Comparison of ENCODE assay signal across 22 cellular contexts in the genomic region with DNA sequence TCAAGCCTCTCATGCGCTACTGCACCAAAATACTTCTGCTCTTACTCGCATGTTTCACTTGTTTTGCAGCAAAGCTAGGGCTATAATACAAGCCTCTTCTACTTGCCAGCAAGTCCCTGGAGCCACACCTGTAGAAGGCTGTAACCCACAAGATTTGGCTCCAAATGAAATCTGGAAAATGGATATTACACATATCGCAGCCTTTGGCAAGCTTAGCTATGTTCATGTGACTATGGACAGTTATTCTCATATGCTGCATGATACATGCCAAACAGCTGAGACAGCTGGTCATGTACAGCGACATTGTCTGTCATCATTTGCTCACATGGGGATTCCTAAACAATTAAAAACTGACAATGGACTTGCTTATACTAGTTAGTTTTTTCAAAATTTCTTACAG.
A peak's percentile ranks its signal among the peaks of the same experiment; 100 is the strongest.
DNase-seq lines count a peak whose midpoint lies in the region; TF ChIP-seq lines count a peak whose summit lies in the region.
"Had no signal": no experiment of that assay in that cellular context is flagged by ENCODE, and none has a peak within 500 bp of the region (broad histone marks: within the 10 kb centered on the region; RNA-seq: fewer than 3 reads in every experiment).

No MANE protein-coding gene starts in this region.

- H3K4me1 ChIP-seq in smooth muscle cell (ENCODE audit: low read depth): no peaks in the 10 kb centered on the region
- H3K4me1 ChIP-seq: SJCRH30 had no signal

- H3F3A ChIP-seq in smooth muscle cell (ENCODE audit: low read depth): no peaks in the 10 kb centered on the region

- no peaks in the 10 kb centered on the region for H3K9me3 ChIP-seq in smooth muscle cell (replicated peaks; ENCODE audit: low read depth)
- H3K9me3 ChIP-seq: SJCRH30 had no signal

- no peaks in the 10 kb centered on the region for H3K79me2 ChIP-seq in smooth muscle cell (ENCODE audit: low read depth)

- peak overlapping the region; percentile 29 for H3K9ac ChIP-seq in smooth muscle cell (ENCODE audit: low read depth)
- H3K9ac ChIP-seq: BLaER1 had no signal

- H4K20me1 ChIP-seq in smooth muscle cell (ENCODE audit: low read depth): no peaks in the 10 kb centered on the region
- H4K20me1 ChIP-seq: BLaER1 had no signal

- H3K27me3 ChIP-seq in smooth muscle cell (ENCODE audit: low read depth): no peaks in the 10 kb centered on the region
- H3K27me3 ChIP-seq: BLaER1, SJCRH30 had no signal

- WGBS in smooth muscle cell (ENCODE audit: low lambda C conversion rate): 77% methylated on average over 4 of the region's 4 CpGs

- H3K27ac ChIP-seq in VCaP (peak overlapping the region; percentile 37), smooth muscle cell (ENCODE audit: low read depth) (peak overlapping the region; percentile 81)
- H3K27ac ChIP-seq: BLaER1, SJCRH30 had no signal

- no peak overlapping the region for H3K4me2 ChIP-seq in smooth muscle cell
- H3K4me2 ChIP-seq: BLaER1 had no signal

- no peak overlapping the region for H3K4me3 ChIP-seq in smooth muscle cell
- H3K4me3 ChIP-seq: BLaER1, SJCRH30 had no signal

- no peaks in the 10 kb centered on the region for H3K36me3 ChIP-seq in smooth muscle cell (ENCODE audit: low read depth)
- H3K36me3 ChIP-seq: BLaER1, SJCRH30 had no signal

- DNase-seq in HCEC 1CT (peak; percentile 11), foreskin melanocyte (peak; percentile 39), smooth muscle cell (lab: John Stamatoyannopoulos, UW; ENCODE audit: unreplicated experiment) (no peak), COLO829 (ENCODE audit: low spot score) (no peak), NCI-H446 treated with DMSO at 0.1 percent for 48 hours (lab: John Stamatoyannopoulos, UW) (no peak), NK-92 (lab: John Stamatoyannopoulos, UW; ENCODE audit: unreplicated experiment) (no peak)
- DNase-seq in activated CD4-positive, alpha-beta T cell treated with anti-CD3 and anti-CD28 coated beads, Interleukin-2, amount 50 U/mL, for 1 hour: no peak
- DNase-seq: ACHN; Calu3; CD8-positive, alpha-beta T cell; DMS153; EL; H9; MV-4-11; NCI-H1105 treated with DMSO at 0.1 percent for 48 hours; NCI-H2029 treated with DMSO at 0.1 percent for 48 hours; NCI-H226; NCI-H524; NCI-H774; SJCRH30 had no signal

- TF ChIP-seq CTCF in VCaP (conservative IDR thresholded peaks at IDR 0.05) (no peak), smooth muscle cell (IDR thresholded peaks at IDR 0.05; ENCODE audit: borderline replicate concordance, insufficient read depth, poor library complexity, severe bottlenecking) (no peak)

- no peak overlapping the region for H2AFZ ChIP-seq in smooth muscle cell (ENCODE audit: low read depth)

Comparison
In these comparisons a context has a peak if more than half of its experiments do, and no peak if none do; other contexts are left out.
1. DNase-seq: peak in HCEC 1CT (single experiment) and foreskin melanocyte (single experiment); none in smooth muscle cell (single experiment), COLO829 (single experiment), activated CD4-positive, alpha-beta T cell treated with anti-CD3 and anti-CD28 coated beads, Interleukin-2, amount 50 U/mL, for 1 hour (single experiment), NCI-H446 treated with DMSO at 0.1 percent for 48 hours (single experiment) and NK-92 (single experiment).